28 cellular contexts compared by ENCODE assay signal in the genomic region with DNA sequence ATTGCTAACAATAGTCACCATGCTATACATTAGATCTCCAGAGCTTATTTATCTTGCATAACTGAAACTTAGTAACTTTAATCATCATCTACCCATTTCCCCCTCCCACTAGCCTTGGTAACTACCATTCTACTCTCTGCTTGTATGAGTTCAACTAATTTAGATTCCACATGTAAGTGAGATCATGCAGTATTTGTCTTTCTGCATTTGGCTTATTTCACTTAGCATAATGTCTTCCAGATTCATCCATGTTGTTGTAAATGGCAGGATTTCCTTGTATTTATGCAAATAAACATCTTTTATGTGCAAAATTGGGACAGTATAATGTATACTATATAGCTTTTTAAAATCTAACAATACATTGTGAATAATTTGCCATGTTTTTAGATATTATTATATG.
"Had no signal": no experiment of that assay in that cellular context is flagged by ENCODE, and none has a peak within 500 bp of the region (broad histone marks: within the 10 kb centered on the region; RNA-seq: fewer than 3 reads in every experiment).

No MANE protein-coding gene starts in this region.

- H2AFZ ChIP-seq: hepatocyte, neural progenitor cell, parathyroid adenoma had no signal

- DNase-seq: heart right ventricle; islet precursor cell; left ventricle myocardium inferior; natural killer cell; nephron progenitor cell; occipital lobe; stimulated activated CD4-positive, alpha-beta T cell treated with anti-CD3 and anti-CD28 coated beads, Interleukin-12 subunit alpha, Interleukin-12 subunit beta, amount 100 ng/mL, for 4 hours; stimulated activated CD4-positive, alpha-beta T cell treated with anti-CD3 and anti-CD28 coated beads, Interleukin-15, amount 100 ng/mL, for 24 hours; stimulated activated CD4-positive, alpha-beta T cell treated with anti-CD3 and anti-CD28 coated beads, Interleukin-2, amount 100 ng/mL, for 24 hours; stimulated activated CD4-positive, alpha-beta T cell treated with anti-CD3 and anti-CD28 coated beads, Interleukin-4, amount 100 ng/mL, for 1 hour; stimulated activated naive B cell treated with anti-CD40 and anti-IgM and Interleukin-4, amounts not matched to agents 10 μg/mL and 1 μg/mL and 100 μg/mL, for 72 hours; stimulated activated naive CD8-positive, alpha-beta T cell treated with anti-CD3 and anti-CD28 coated beads, Interleukin-15, Interleukin-2, amounts not matched to agents 100 U/mL and 50 U/mL, for 24 hours; tibial artery; trophoblast cell; upper lobe of right lung had no signal

- H3K4me1 ChIP-seq: parathyroid adenoma had no signal

- H3K4me2 ChIP-seq: hepatocyte, neural progenitor cell had no signal

- H3K4me1 Mint-ChIP-seq: memory B cell had no signal

- H3K36me3 Mint-ChIP-seq: memory B cell; natural killer cell; neural progenitor cell; stimulated activated naive B cell treated with anti-CD40 and anti-IgM and Interleukin-4, amounts not matched to agents 10 μg/mL and 1 μg/mL and 100 μg/mL, for 72 hours had no signal

- H3K27me3 ChIP-seq: heart right ventricle, hepatocyte, right atrium auricular region, suprapubic skin, tibial artery, upper lobe of right lung had no signal

- H3K36me3 ChIP-seq: heart right ventricle, left ventricle myocardium inferior, neural progenitor cell, neutrophil, right atrium auricular region, suprapubic skin, thoracic aorta, tibial artery, upper lobe of right lung had no signal

- ATAC-seq: heart right ventricle; natural killer cell; sciatic nerve; stimulated activated naive B cell treated with anti-CD40 and anti-IgM and Interleukin-4, amounts not matched to agents 10 μg/mL and 1 μg/mL and 100 μg/mL, for 72 hours; stimulated activated naive CD8-positive, alpha-beta T cell treated with anti-CD3 and anti-CD28 coated beads, Interleukin-15, Interleukin-2, amounts not matched to agents 100 U/mL and 50 U/mL, for 24 hours; upper lobe of right lung had no signal

- FAIRE-seq: urothelium cell line had no signal

- H3K9me3 ChIP-seq: left ventricle myocardium inferior, neutrophil, right atrium auricular region, suprapubic skin, thoracic aorta, tibial artery, upper lobe of right lung had no signal

- H3K79me2 ChIP-seq: hepatocyte, parathyroid adenoma had no signal

- H3K4me3 Mint-ChIP-seq: memory B cell; natural killer cell; nephron progenitor cell; neural progenitor cell; stimulated activated naive B cell treated with anti-CD40 and anti-IgM and Interleukin-4, amounts not matched to agents 10 μg/mL and 1 μg/mL and 100 μg/mL, for 72 hours had no signal

- H3K4me3 ChIP-seq: heart right ventricle, hepatocyte, left ventricle myocardium inferior, lung, neural progenitor cell, right atrium auricular region, skin epidermis, suprapubic skin, thoracic aorta, tibial artery, upper lobe of right lung had no signal

- H3K9me3 Mint-ChIP-seq: memory B cell; natural killer cell; nephron progenitor cell; neural progenitor cell; stimulated activated naive B cell treated with anti-CD40 and anti-IgM and Interleukin-4, amounts not matched to agents 10 μg/mL and 1 μg/mL and 100 μg/mL, for 72 hours had no signal

- H3K27ac Mint-ChIP-seq: memory B cell; natural killer cell; nephron progenitor cell; neural progenitor cell; progenitor cell of endocrine pancreas; stimulated activated naive B cell treated with anti-CD40 and anti-IgM and Interleukin-4, amounts not matched to agents 10 μg/mL and 1 μg/mL and 100 μg/mL, for 72 hours had no signal

- H3K27ac ChIP-seq: heart right ventricle, hepatocyte, left ventricle myocardium inferior, neural progenitor cell, neutrophil, parathyroid adenoma, right atrium auricular region, skin epidermis, suprapubic skin, upper lobe of right lung had no signal

- H3K9ac ChIP-seq: neural progenitor cell, parathyroid adenoma had no signal
